ENCODE assay signal across 21 cellular contexts in genomic region chr20:43711098-43711654, GRCh38. TPM values are rescaled to one million over a fixed set of nuclear protein-coding genes. Genes with fewer than 3 reads are reported as not detected.
DNase-seq lines count a peak whose midpoint lies in the region; ATAC-seq and TF ChIP-seq lines count a peak whose summit lies in the region.
"Had no signal": no experiment of that assay in that cellular context is flagged by ENCODE, and none has a peak within 500 bp of the region (broad histone marks: within the 10 kb centered on the region; RNA-seq: fewer than 3 reads in every experiment).

No MANE protein-coding gene starts in this region.

- no peaks in the 10 kb centered on the region for H4K20me1 ChIP-seq in hepatocyte (ENCODE audit: insufficient read depth, poor library complexity, severe bottlenecking)

- no peaks in the 10 kb centered on the region for H3K9me3 ChIP-seq in hepatocyte (ENCODE audit: low read depth)
- H3K9me3 ChIP-seq: esophagus squamous epithelium had no signal

- no peaks in the 10 kb centered on the region for H3K27me3 ChIP-seq in hepatocyte
- H3K27me3 ChIP-seq: esophagus squamous epithelium had no signal

- H3K9me2 ChIP-seq in hepatocyte (replicated peaks; ENCODE audit: insufficient read depth), result no peaks in the 10 kb centered on the region

- intact Hi-C loops in CD14-positive monocyte (cut with micrococcal nuclease), result no loop called here

- no peak for TF ChIP-seq CTCF in CD14-positive monocyte (IDR thresholded peaks at IDR 0.05)
- no peak for TF ChIP-seq CTCF in hepatocyte (IDR thresholded peaks at IDR 0.05; ENCODE audit: poor library complexity)

- no peaks in the 10 kb centered on the region for H3K36me3 ChIP-seq in hepatocyte (replicated peaks; ENCODE audit: insufficient read depth, low read depth)
- H3K36me3 ChIP-seq: esophagus squamous epithelium had no signal

- DNase-seq in D341Med (ENCODE audit: low spot score) (peak; percentile 30), CD14-positive monocyte (ENCODE audit: low spot score) (no peak), cortex of kidney (lab: John Stamatoyannopoulos, UW) (no peak), hepatocyte (ENCODE audit: low spot score) (no peak)
- no peak for DNase-seq in central memory CD8-positive, alpha-beta T cell (ENCODE audit: low spot score in 2 of 2)
- no peak for DNase-seq in effector CD4-positive, alpha-beta T cell
- DNase-seq: activated CD4-positive, alpha-beta memory T cell treated with anti-CD3 and anti-CD28 coated beads, Interleukin-2, amount 10 ng/mL, durations not matched to agents 7 days and 5 days; aorta; CD4-positive, CD25-positive, alpha-beta regulatory T cell; central memory CD4-positive, alpha-beta T cell; effector CD8-positive, alpha-beta T cell; esophagus squamous epithelium; HCEC 1CT; NCI-H748 treated with DMSO at 0.1 percent for 48 hours; OCI-M1; SHP77 treated with DMSO at 0.1 percent for 48 hours; stimulated activated CD4-positive, alpha-beta T cell treated with anti-CD3 and anti-CD28 coated beads, Interleukin-4, amount 100 ng/mL, for 24 hours had no signal

- H3K79me2 ChIP-seq in hepatocyte, result no peaks in the 10 kb centered on the region

- no peak overlapping the region for H3K27ac ChIP-seq in hepatocyte
- H3K27ac ChIP-seq: esophagus squamous epithelium had no signal

- no peak overlapping the region for H3K27ac Mint-ChIP-seq in central memory CD8-positive, alpha-beta T cell (ENCODE audit: low read depth)
- peak overlapping the region in 1 of 7 donors; percentile 12 for H3K27ac Mint-ChIP-seq in CD14-positive monocyte
- H3K27ac Mint-ChIP-seq: activated CD4-positive, alpha-beta memory T cell treated with anti-CD3 and anti-CD28 coated beads, Interleukin-2, amount 10 ng/mL, durations not matched to agents 7 days and 5 days; mesothelial cell of epicardium; T-helper 1 cell treated with Interleukin-12 subunit alpha and Interleukin-12 subunit beta and Interleukin-4 antibody, amounts not matched to agents 30 μg/mL and 1 μg/mL, for 36 hours had no signal

- no peaks in the 10 kb centered on the region for H3K27me3 Mint-ChIP-seq in central memory CD8-positive, alpha-beta T cell
- no peaks in the 10 kb centered on the region for H3K27me3 Mint-ChIP-seq in CD14-positive monocyte (ENCODE audit: low read depth in 3 of 3)
- H3K27me3 Mint-ChIP-seq: activated CD4-positive, alpha-beta memory T cell treated with anti-CD3 and anti-CD28 coated beads, Interleukin-2, amount 10 ng/mL, durations not matched to agents 7 days and 5 days; CD4-positive, CD25-positive, alpha-beta regulatory T cell had no signal

- ATAC-seq in GM18868 (IDR thresholded peaks at IDR 0.05; ENCODE audit: unreplicated experiment) (peak; percentile 15), HG02798 (IDR thresholded peaks at IDR 0.05; ENCODE audit: poor library complexity, unreplicated experiment) (peak; percentile 32)
- ATAC-seq in central memory CD8-positive, alpha-beta T cell (replicated peaks; ENCODE audit: extremely low read depth, poor library complexity, severe bottlenecking), result peak; percentile 32

- H3K36me3 Mint-ChIP-seq in central memory CD8-positive, alpha-beta T cell (ENCODE audit: insufficient read depth), result peaks cover 3% of the 10 kb centered on the region
- H3K36me3 Mint-ChIP-seq in CD14-positive monocyte, result peaks cover 53 to 68% of the 10 kb centered on the region in 2 donors
- H3K36me3 Mint-ChIP-seq: CD4-positive, CD25-positive, alpha-beta regulatory T cell had no signal

- no peak overlapping the region for H3K4me3 Mint-ChIP-seq in central memory CD8-positive, alpha-beta T cell
- no peak overlapping the region for H3K4me3 Mint-ChIP-seq in CD14-positive monocyte
- H3K4me3 Mint-ChIP-seq: activated CD4-positive, alpha-beta memory T cell treated with anti-CD3 and anti-CD28 coated beads, Interleukin-2, amount 10 ng/mL, durations not matched to agents 7 days and 5 days; CD4-positive, CD25-positive, alpha-beta regulatory T cell; mesothelial cell of epicardium; T-helper 1 cell treated with Interleukin-12 subunit alpha and Interleukin-12 subunit beta and Interleukin-4 antibody, amounts not matched to agents 30 μg/mL and 1 μg/mL, for 36 hours had no signal

- no peaks in the 10 kb centered on the region for H3K4me1 Mint-ChIP-seq in central memory CD8-positive, alpha-beta T cell
- H3K4me1 Mint-ChIP-seq in CD14-positive monocyte, result no peaks in the 10 kb centered on the region
- H3K4me1 Mint-ChIP-seq: activated CD4-positive, alpha-beta memory T cell treated with anti-CD3 and anti-CD28 coated beads, Interleukin-2, amount 10 ng/mL, durations not matched to agents 7 days and 5 days; mesothelial cell of epicardium had no signal

- WGBS in hepatocyte (ENCODE audit: low lambda C conversion rate, missing lambda C conversion rate), result 98% methylated on average over 14 of the region's 15 CpGs

- no peaks in the 10 kb centered on the region for H3K9me3 Mint-ChIP-seq in central memory CD8-positive, alpha-beta T cell
- peaks cover 0 to 2% (median 0%) of the 10 kb centered on the region in 7 donors for H3K9me3 Mint-ChIP-seq in CD14-positive monocyte
- H3K9me3 Mint-ChIP-seq: activated CD4-positive, alpha-beta memory T cell treated with anti-CD3 and anti-CD28 coated beads, Interleukin-2, amount 10 ng/mL, durations not matched to agents 7 days and 5 days; mesothelial cell of epicardium; T-helper 1 cell treated with Interleukin-12 subunit alpha and Interleukin-12 subunit beta and Interleukin-4 antibody, amounts not matched to agents 30 μg/mL and 1 μg/mL, for 36 hours had no signal

- no peak overlapping the region for H3K4me3 ChIP-seq in hepatocyte
- H3K4me3 ChIP-seq: esophagus squamous epithelium had no signal

- no peak overlapping the region for H3K4me2 ChIP-seq in hepatocyte

- H3K4me1 ChIP-seq in hepatocyte (ENCODE audit: insufficient read depth), result no peaks in the 10 kb centered on the region
- H3K4me1 ChIP-seq: esophagus squamous epithelium had no signal

- no peak overlapping the region for H2AFZ ChIP-seq in hepatocyte

RNA-seq across cellular contexts. Expression of gene GTSF1L, which starts 15.6 kb away (rescaled TPM):
- polyA plus RNA-seq in CD14-positive monocyte (not detected), hepatocyte (not detected in 2 replicates)
- total RNA-seq in hepatocyte, result not detected in 2 replicates
- total RNA-seq: activated CD4-positive, alpha-beta memory T cell treated with anti-CD3 and anti-CD28 coated beads, Interleukin-2, amount 10 ng/mL, durations not matched to agents 7 days and 5 days; aorta; esophagus squamous epithelium; mesothelial cell of epicardium had no signal
- polyA plus RNA-seq: aorta had no signal

RNA-seq across cellular contexts. Expression of gene MYBL2, which starts 44.3 kb away (rescaled TPM):
- under 1 TPM; 0.08 to 0.10 TPM for polyA plus RNA-seq in CD14-positive monocyte
- 2.4 and 3.5 TPM in 2 replicates for total RNA-seq in hepatocyte
- 13.8 and 19.4 TPM in 2 replicates for polyA plus RNA-seq in hepatocyte

Comparison
In these comparisons a context has a peak if more than half of its experiments do, and no peak if none do; other contexts are left out.
1. RNA of gene MYBL2, which starts 44.3 kb away (polyA plus RNA-seq): 13.8 to 19.4 TPM in hepatocyte; 0.08 to 0.10 TPM in CD14-positive monocyte; every median in the first group is over 10 times any median in the second.
2. Peak in every context shown above with its lines, with median percentiles within 50 percentile points of each other: ATAC-seq.